ENCODE assay signal across 19 cellular contexts in the genomic region with DNA sequence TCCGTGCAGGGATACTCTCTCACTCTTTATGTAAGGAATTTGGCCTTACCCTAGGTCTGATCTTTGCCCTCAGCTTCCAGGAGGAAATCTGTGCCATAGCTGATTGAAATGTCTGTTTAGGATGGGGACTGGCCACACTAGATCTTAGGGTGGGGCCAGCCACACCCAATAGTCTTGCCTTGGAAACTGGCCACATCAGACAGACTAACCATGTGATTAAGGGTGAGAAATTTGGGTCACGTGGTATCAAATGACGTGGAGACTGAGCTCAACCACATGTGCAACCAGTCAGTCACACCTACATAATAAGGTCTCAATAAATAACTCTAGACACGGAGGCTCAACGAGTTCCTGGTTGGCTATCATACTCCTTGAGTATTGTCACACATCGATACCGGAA.
"Had no signal": no experiment of that assay in that cellular context is flagged by ENCODE, and none has a peak within 500 bp of the region (broad histone marks: within the 10 kb centered on the region; RNA-seq: fewer than 3 reads in every experiment).

No MANE protein-coding gene starts in this region.

- H3K4me3 ChIP-seq: coronary artery, prostate gland, right atrium auricular region, smooth muscle cell, stomach, upper lobe of left lung had no signal

- H3K4me2 ChIP-seq: smooth muscle cell had no signal

- H3K9me3 ChIP-seq: prostate gland, right atrium auricular region, stomach, upper lobe of left lung had no signal

- H3K27ac ChIP-seq: coronary artery, prostate gland, right atrium auricular region, stomach, upper lobe of left lung had no signal

- H3K36me3 ChIP-seq: prostate gland, right atrium auricular region, stomach, upper lobe of left lung had no signal

- H3K27me3 ChIP-seq: right atrium auricular region, stomach, upper lobe of left lung had no signal

- ATAC-seq: activated CD4-positive, CD25-positive, alpha-beta regulatory T cell treated with anti-CD3 and anti-CD28 coated beads, Interleukin-2, amount 50 U/mL, for 24 hours; activated CD8-positive, alpha-beta T cell treated with anti-CD3 and anti-CD28 coated beads, Interleukin-2, amount 10 ng/mL, durations not matched to agents 7 days and 5 days; esophagus mucosa; naive thymus-derived CD8-positive, alpha-beta T cell; stimulated activated effector memory CD8-positive, alpha-beta T cell treated with anti-CD3 and anti-CD28 coated beads, Interleukin-12 subunit alpha, Interleukin-12 subunit beta, amount 100 ng/mL, for 72 hours had no signal

- H3K4me1 ChIP-seq: prostate gland, right atrium auricular region, stomach, upper lobe of left lung had no signal

- DNase-seq: activated CD4-positive, alpha-beta T cell treated with anti-CD3 and anti-CD28 coated beads, Interleukin-2, amount 10 ng/mL, durations not matched to agents 7 days and 5 days; activated CD8-positive, alpha-beta T cell treated with anti-CD3 and anti-CD28 coated beads, Interleukin-2, amount 10 ng/mL, durations not matched to agents 7 days and 5 days; activated naive CD4-positive, alpha-beta T cell treated with Interleukin-2 at 50 U/mL for 16 hours; activated naive CD8-positive, alpha-beta T cell treated with anti-CD3 and anti-CD28 coated beads, Interleukin-2, amount 10 ng/mL, durations not matched to agents 7 days and 5 days; activated T-cell treated with anti-CD3 and anti-CD28 coated beads, Interleukin-2, amount 50 U/mL, for 24 hours; immature natural killer cell; kidney glomerular epithelial cell; mesendoderm; naive thymus-derived CD8-positive, alpha-beta T cell; stimulated activated CD4-positive, alpha-beta T cell treated with anti-CD3 and anti-CD28 coated beads, Interleukin-4, amount 100 ng/mL, for 1 hour; stomach; upper lobe of left lung had no signal
